ENCODE assay signal across 1 cellular context in genomic region chr12:124567035-124567672, GRCh38.
TF ChIP-seq lines count a peak whose summit lies in the region.

Gene NCOR2 (minus strand): TSS chr12:124567612. CDS start chr12:124495251, 72,361 bp downstream.

TF ChIP-seq in HepG2, 621 proteins besides CTCF, POLR2A, EP300 and RAD21 (continued from another document):
- TF ChIP-seq HDAC1 (CRISPR knock-in tag; IDR thresholded peaks at IDR 0.05) (0 out of 2 replicates have a peak, but pooled peaks have one; percentile 0), ZNF629 (CRISPR knock-in tag; conservative IDR thresholded peaks at IDR 0.05) (no peak), ZNF441 (CRISPR knock-in tag; IDR thresholded peaks at IDR 0.05; ENCODE audit: borderline replicate concordance) (0 out of 2 replicates have a peak, but pooled peaks have one; percentile 10), ARNTL (CRISPR knock-in tag; IDR thresholded peaks at IDR 0.05) (0 out of 2 replicates have a peak, but pooled peaks have one; percentile 3), RBFOX2 (IDR thresholded peaks at IDR 0.05; ENCODE audit: low read depth, low read length) (peak; percentile 33; the same call in 1 of the 2 replicates), ZFY (CRISPR knock-in tag; IDR thresholded peaks at IDR 0.05) (peak; percentile 79), ZFX (CRISPR knock-in tag; IDR thresholded peaks at IDR 0.05; ENCODE audit: low read depth) (peak; percentile 74), KDM5B (CRISPR knock-in tag; IDR thresholded peaks at IDR 0.05; ENCODE audit: borderline replicate concordance) (0 out of 2 replicates have a peak, but pooled peaks have one; percentile 7), ZNF747 (CRISPR knock-in tag; IDR thresholded peaks at IDR 0.05; ENCODE audit: borderline replicate concordance) (no peak)
